1 cellular context compared by ENCODE assay signal in the genomic region with DNA sequence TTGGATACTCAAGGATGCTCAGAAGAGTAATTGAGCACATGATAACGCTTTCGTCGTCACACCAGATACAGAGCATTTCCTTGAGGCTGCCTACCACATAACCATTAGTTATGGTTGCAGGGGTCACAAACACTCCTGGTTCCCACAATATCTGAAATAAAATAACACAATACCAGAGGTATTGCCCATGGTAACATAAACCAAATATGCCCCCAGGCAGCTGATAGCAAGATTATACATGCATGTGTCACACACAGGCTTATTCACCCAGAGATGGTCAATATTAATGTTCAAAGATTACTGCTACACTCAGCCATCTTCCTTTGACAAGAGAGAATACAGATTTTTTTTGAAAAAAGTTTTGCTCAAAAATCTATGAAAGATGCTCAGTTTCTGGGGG.
TF ChIP-seq lines count a peak whose summit lies in the region.

No MANE protein-coding gene starts in this region.

TF ChIP-seq in IMR-90, 13 proteins besides CTCF, POLR2A, EP300 and RAD21 (continued from another document):
- no peak for TF ChIP-seq CHD1 (IDR thresholded peaks at IDR 0.05; ENCODE audit: low read depth, low read length)
- TF ChIP-seq MXI1 (IDR thresholded peaks at IDR 0.05; ENCODE audit: borderline replicate concordance, low read depth, low read length), result no peak
- TF ChIP-seq BHLHE40 (IDR thresholded peaks at IDR 0.05; ENCODE audit: low read depth, low read length), result no peak
- TF ChIP-seq SMC3 (IDR thresholded peaks at IDR 0.05; ENCODE audit: low read depth, low read length), result no peak
- TF ChIP-seq MAZ (IDR thresholded peaks at IDR 0.05; ENCODE audit: borderline replicate concordance, low read depth, low read length), result no peak
- TF ChIP-seq, protein P1, sequence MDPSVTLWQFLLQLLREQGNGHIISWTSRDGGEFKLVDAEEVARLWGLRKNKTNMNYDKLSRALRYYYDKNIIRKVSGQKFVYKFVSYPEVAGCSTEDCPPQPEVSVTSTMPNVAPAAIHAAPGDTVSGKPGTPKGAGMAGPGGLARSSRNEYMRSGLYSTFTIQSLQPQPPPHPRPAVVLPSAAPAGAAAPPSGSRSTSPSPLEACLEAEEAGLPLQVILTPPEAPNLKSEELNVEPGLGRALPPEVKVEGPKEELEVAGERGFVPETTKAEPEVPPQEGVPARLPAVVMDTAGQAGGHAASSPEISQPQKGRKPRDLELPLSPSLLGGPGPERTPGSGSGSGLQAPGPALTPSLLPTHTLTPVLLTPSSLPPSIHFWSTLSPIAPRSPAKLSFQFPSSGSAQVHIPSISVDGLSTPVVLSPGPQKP (IDR thresholded peaks at IDR 0.05; ENCODE audit: borderline replicate concordance, low read depth, low read length), result no peak
- TF ChIP-seq MAFK (IDR thresholded peaks at IDR 0.05; ENCODE audit: low read depth, low read length), result no peak
- TF ChIP-seq NFE2L2 (IDR thresholded peaks at IDR 0.05; ENCODE audit: low read depth, low read length), result no peak
